25 cellular contexts compared by ENCODE assay signal in the genomic region with DNA sequence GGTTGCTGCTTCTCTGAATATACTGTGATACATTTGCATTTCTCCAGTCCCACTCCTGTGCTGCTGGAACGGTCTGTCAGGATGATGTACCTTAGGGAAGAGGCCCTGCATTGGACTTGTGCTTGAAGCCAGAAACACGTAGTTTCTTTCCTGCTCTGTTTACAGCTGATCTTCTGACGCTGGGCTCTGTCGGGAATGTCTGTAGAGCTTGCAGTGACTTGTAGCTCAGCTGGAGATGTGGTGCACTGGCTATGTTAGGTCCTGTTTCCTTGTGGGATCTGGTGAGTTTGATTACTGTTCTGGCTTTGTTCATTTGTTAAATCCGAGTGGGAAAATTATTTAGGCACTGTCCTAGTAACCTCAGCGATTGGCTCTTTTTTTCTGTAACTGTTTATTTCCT.
"Had no signal": no experiment of that assay in that cellular context is flagged by ENCODE, and none has a peak within 500 bp of the region (broad histone marks: within the 10 kb centered on the region; RNA-seq: fewer than 3 reads in every experiment).

No MANE protein-coding gene starts in this region.

- ATAC-seq: mucosa of descending colon; naive thymus-derived CD4-positive, alpha-beta T cell; natural killer cell treated with Interleukin-12 subunit alpha and Interleukin-12 subunit beta and Interleukin-15 and Interleukin-18, amount 100 ng/mL, for 72 hours; right cardiac atrium; sciatic nerve; stimulated activated naive B cell treated with anti-CD40 and anti-IgM and Interleukin-4, amounts not matched to agents 10 μg/mL and 1 μg/mL and 100 μg/mL, for 72 hours; stimulated activated naive CD8-positive, alpha-beta T cell treated with anti-CD3 and anti-CD28 coated beads, Interleukin-15, Interleukin-2, amounts not matched to agents 100 U/mL and 50 U/mL, for 24 hours had no signal

- DNase-seq: hypothalamus; immature natural killer cell; left ventricle myocardium inferior; midbrain; mucosa of descending colon; naive thymus-derived CD4-positive, alpha-beta T cell; ovary; retina; right cardiac atrium; stimulated activated CD4-positive, alpha-beta T cell treated with anti-CD3 and anti-CD28 coated beads, Interleukin-12 subunit alpha, Interleukin-12 subunit beta, amount 100 ng/mL, for 4 hours; stimulated activated CD4-positive, alpha-beta T cell treated with anti-CD3 and anti-CD28 coated beads, Interleukin-15, amount 100 ng/mL, for 24 hours; stimulated activated CD4-positive, alpha-beta T cell treated with anti-CD3 and anti-CD28 coated beads, Interleukin-2, amount 100 ng/mL, for 24 hours; stimulated activated CD4-positive, alpha-beta T cell treated with anti-CD3 and anti-CD28 coated beads, Interleukin-4, amount 100 ng/mL, for 1 hour; stimulated activated naive B cell treated with anti-CD40 and anti-IgM and Interleukin-4, amounts not matched to agents 10 μg/mL and 1 μg/mL and 100 μg/mL, for 72 hours; stimulated activated naive CD8-positive, alpha-beta T cell treated with anti-CD3 and anti-CD28 coated beads, Interleukin-15, Interleukin-2, amounts not matched to agents 100 U/mL and 50 U/mL, for 24 hours; stomach; testis; thyroid gland; transverse colon had no signal

- FAIRE-seq: islet of Langerhans had no signal

- H3K27me3 ChIP-seq: ovary, stomach, testis, thyroid gland, transverse colon, vagina had no signal

- H3K36me3 ChIP-seq: left ventricle myocardium inferior, ovary, stomach, thyroid gland, transverse colon, vagina had no signal

- H3K27ac ChIP-seq: left ventricle myocardium inferior, ovary, stomach, testis, thyroid gland, transverse colon, vagina had no signal

- H3K9me3 ChIP-seq: left ventricle myocardium inferior, mucosa of descending colon, ovary, stomach, testis, thyroid gland, transverse colon, vagina had no signal

- H3K4me1 ChIP-seq: left ventricle myocardium inferior, stomach, testis, thyroid gland, transverse colon, vagina had no signal

- H3K4me3 ChIP-seq: left ventricle myocardium inferior, lung, mucosa of descending colon, ovary, skin epidermis, stomach, testis, thyroid gland, transverse colon, vagina had no signal
